In the genomic region with DNA sequence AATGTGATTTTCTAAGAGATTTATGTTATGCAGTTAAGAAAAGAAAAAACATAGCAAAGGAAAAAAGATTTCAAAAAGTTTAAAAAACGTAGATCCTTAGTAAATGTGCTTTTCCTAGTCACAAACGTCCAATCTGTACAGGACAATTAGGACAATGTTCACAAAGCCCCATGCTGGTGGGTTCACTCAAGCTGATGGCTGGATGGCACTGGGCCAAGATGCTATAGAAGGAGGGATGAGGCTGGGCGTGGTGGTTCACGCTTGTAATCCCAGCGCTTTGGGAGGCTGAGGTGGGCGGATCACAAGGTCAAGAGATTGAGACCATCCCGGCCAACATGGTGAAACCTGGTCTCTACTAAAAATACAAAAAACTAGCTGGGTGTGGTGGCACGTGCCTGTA, we compare ENCODE assay signal across 18 cellular contexts.
"Had no signal": no experiment of that assay in that cellular context is flagged by ENCODE, and none has a peak within 500 bp of the region (broad histone marks: within the 10 kb centered on the region; RNA-seq: fewer than 3 reads in every experiment).

No MANE protein-coding gene starts in this region.

- H3K36me3 ChIP-seq: prostate gland, spleen, transverse colon had no signal

- H3K4me3 Mint-ChIP-seq: activated naive CD4-positive, alpha-beta T cell treated with anti-CD3 and anti-CD28 coated beads, Interleukin-2, amount 10 ng/mL, durations not matched to agents 7 days and 5 days; activated naive CD8-positive, alpha-beta T cell treated with anti-CD3 and anti-CD28 coated beads, Interleukin-2, amount 50 U/mL, for 24 hours; activated T-cell treated with anti-CD3 and anti-CD28 coated beads, Interleukin-2, amount 50 U/mL, for 4 hours; central memory CD8-positive, alpha-beta T cell; immature natural killer cell; neural crest cell had no signal

- H3K4me1 Mint-ChIP-seq: activated naive CD4-positive, alpha-beta T cell treated with anti-CD3 and anti-CD28 coated beads, Interleukin-2, amount 10 ng/mL, durations not matched to agents 7 days and 5 days; activated naive CD8-positive, alpha-beta T cell treated with anti-CD3 and anti-CD28 coated beads, Interleukin-2, amount 50 U/mL, for 24 hours; central memory CD8-positive, alpha-beta T cell had no signal

- H3K27me3 Mint-ChIP-seq: activated naive CD4-positive, alpha-beta T cell treated with anti-CD3 and anti-CD28 coated beads, Interleukin-2, amount 10 ng/mL, durations not matched to agents 7 days and 5 days; activated naive CD8-positive, alpha-beta T cell treated with anti-CD3 and anti-CD28 coated beads, Interleukin-2, amount 50 U/mL, for 24 hours; central memory CD8-positive, alpha-beta T cell had no signal

- H3K36me3 Mint-ChIP-seq: activated naive CD4-positive, alpha-beta T cell treated with anti-CD3 and anti-CD28 coated beads, Interleukin-2, amount 10 ng/mL, durations not matched to agents 7 days and 5 days had no signal

- H3K9me3 Mint-ChIP-seq: activated naive CD8-positive, alpha-beta T cell treated with anti-CD3 and anti-CD28 coated beads, Interleukin-2, amount 50 U/mL, for 24 hours; activated T-cell treated with anti-CD3 and anti-CD28 coated beads, Interleukin-2, amount 50 U/mL, for 4 hours; central memory CD8-positive, alpha-beta T cell; neural crest cell had no signal

- H3K27ac ChIP-seq: prostate gland, spleen had no signal

- H3K27ac Mint-ChIP-seq: activated naive CD4-positive, alpha-beta T cell treated with anti-CD3 and anti-CD28 coated beads, Interleukin-2, amount 10 ng/mL, durations not matched to agents 7 days and 5 days; activated naive CD8-positive, alpha-beta T cell treated with anti-CD3 and anti-CD28 coated beads, Interleukin-2, amount 50 U/mL, for 24 hours; immature natural killer cell had no signal

- H3K4me1 ChIP-seq: prostate gland, spleen had no signal

- H3K9me3 ChIP-seq: gastroesophageal sphincter, prostate gland, transverse colon had no signal

- H3K4me3 ChIP-seq: coronary artery, gastroesophageal sphincter, prostate gland, spleen, transverse colon had no signal

- DNase-seq: activated CD4-positive, alpha-beta T cell treated with anti-CD3 and anti-CD28 coated beads, Interleukin-2, amount 50 U/mL, for 1 hour; activated CD8-positive, alpha-beta memory T cell treated with anti-CD3 and anti-CD28 coated beads, Interleukin-2, amount 50 U/mL, for 4 hours; activated naive CD4-positive, alpha-beta T cell treated with anti-CD3 and anti-CD28 coated beads, Interleukin-2, amount 10 ng/mL, durations not matched to agents 7 days and 5 days; activated naive CD8-positive, alpha-beta T cell treated with anti-CD3 and anti-CD28 coated beads, Interleukin-2, amount 50 U/mL, for 24 hours; activated T-cell treated with anti-CD3 and anti-CD28 coated beads, Interleukin-2, amount 50 U/mL, for 4 hours; anterior cingulate cortex; immature natural killer cell; kidney glomerular epithelial cell; left ventricle myocardium superior; spleen; stimulated activated naive CD4-positive, alpha-beta T cell; substantia nigra; transverse colon had no signal

- H3K27me3 ChIP-seq: gastroesophageal sphincter, spleen, transverse colon had no signal
